In the genomic region with DNA sequence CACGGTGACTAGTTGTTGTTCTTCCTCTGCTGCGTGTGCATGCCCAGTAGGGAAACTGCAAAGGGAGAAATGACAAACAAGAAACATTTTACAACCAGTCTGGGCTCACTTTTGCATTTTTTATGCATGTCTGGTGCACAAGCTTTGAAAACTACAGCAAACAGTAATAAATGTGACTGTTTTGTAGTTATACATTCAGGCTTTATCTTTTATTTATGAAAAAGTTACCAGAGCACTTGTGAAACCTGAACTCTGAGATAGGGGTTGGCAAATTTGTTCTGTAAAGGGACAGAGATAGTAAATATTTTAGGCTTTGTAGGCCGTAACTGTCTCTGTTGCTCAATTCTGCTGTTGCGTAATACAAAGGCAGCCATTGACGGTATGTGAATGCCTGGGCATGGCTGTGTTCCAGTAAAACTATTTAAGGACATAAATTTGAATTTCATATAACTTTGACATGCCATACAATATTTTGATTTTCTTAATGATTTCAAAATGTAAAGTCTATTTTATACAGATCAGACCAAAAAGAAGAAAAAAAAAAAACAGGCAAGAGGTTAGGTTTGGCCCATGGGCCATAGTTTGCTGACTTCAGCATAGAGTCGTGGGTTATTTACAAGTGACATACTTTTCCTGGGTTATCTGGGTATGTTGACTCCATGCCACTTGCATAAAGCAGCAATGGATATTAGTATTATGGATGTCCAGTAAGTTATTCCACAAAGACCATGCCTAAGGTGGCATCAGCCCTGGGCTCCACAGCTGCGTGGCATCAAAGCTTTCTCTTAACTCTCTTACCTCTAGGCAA, we compare ENCODE assay signal across 1 cellular context.
A peak's percentile ranks its signal among the peaks of the same experiment; 100 is the strongest.
TF ChIP-seq lines count a peak whose summit lies in the region.

No MANE protein-coding gene starts in this region.

TF ChIP-seq in HepG2, 621 proteins besides CTCF, POLR2A, EP300 and RAD21 (continued from another document and continues in another):
- TF ChIP-seq, protein P1, sequence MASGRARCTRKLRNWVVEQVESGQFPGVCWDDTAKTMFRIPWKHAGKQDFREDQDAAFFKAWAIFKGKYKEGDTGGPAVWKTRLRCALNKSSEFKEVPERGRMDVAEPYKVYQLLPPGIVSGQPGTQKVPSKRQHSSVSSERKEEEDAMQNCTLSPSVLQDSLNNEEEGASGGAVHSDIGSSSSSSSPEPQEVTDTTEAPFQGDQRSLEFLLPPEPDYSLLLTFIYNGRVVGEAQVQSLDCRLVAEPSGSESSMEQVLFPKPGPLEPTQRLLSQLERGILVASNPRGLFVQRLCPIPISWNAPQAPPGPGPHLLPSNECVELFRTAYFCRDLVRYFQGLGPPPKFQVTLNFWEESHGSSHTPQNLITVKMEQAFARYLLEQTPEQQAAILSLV (CRISPR knock-in tag; IDR thresholded peaks at IDR 0.05; ENCODE audit: borderline replicate concordance), result no peak
- TF ChIP-seq ERF (CRISPR knock-in tag; IDR thresholded peaks at IDR 0.05), result peak; percentile 88
- TF ChIP-seq, protein P2, sequence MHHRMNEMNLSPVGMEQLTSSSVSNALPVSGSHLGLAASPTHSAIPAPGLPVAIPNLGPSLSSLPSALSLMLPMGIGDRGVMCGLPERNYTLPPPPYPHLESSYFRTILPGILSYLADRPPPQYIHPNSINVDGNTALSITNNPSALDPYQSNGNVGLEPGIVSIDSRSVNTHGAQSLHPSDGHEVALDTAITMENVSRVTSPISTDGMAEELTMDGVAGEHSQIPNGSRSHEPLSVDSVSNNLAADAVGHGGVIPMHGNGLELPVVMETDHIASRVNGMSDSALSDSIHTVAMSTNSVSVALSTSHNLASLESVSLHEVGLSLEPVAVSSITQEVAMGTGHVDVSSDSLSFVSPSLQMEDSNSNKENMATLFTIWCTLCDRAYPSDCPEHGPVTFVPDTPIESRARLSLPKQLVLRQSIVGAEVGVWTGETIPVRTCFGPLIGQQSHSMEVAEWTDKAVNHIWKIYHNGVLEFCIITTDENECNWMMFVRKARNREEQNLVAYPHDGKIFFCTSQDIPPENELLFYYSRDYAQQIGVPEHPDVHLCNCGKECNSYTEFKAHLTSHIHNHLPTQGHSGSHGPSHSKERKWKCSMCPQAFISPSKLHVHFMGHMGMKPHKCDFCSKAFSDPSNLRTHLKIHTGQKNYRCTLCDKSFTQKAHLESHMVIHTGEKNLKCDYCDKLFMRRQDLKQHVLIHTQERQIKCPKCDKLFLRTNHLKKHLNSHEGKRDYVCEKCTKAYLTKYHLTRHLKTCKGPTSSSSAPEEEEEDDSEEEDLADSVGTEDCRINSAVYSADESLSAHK (CRISPR knock-in tag; IDR thresholded peaks at IDR 0.05; ENCODE audit: borderline replicate concordance), result no peak
- TF ChIP-seq PCBP1 (IDR thresholded peaks at IDR 0.05; ENCODE audit: borderline replicate concordance, low read depth, low read length), result no peak
- TF ChIP-seq TBL1XR1 (IDR thresholded peaks at IDR 0.05; ENCODE audit: borderline replicate concordance, low read length, partially characterized antibody), result peak; percentile 71
- no peak for TF ChIP-seq HNRNPH1 (optimal IDR thresholded peaks at IDR 0.05; ENCODE audit: low read depth, low read length)
- TF ChIP-seq ZFP36L1 (CRISPR knock-in tag; IDR thresholded peaks at IDR 0.05), result 0 out of 2 replicates have a peak, but pooled peaks have one; percentile 61
- TF ChIP-seq TBX3 (IDR thresholded peaks at IDR 0.05; ENCODE audit: borderline replicate concordance), result no peak
- TF ChIP-seq, protein P3, sequence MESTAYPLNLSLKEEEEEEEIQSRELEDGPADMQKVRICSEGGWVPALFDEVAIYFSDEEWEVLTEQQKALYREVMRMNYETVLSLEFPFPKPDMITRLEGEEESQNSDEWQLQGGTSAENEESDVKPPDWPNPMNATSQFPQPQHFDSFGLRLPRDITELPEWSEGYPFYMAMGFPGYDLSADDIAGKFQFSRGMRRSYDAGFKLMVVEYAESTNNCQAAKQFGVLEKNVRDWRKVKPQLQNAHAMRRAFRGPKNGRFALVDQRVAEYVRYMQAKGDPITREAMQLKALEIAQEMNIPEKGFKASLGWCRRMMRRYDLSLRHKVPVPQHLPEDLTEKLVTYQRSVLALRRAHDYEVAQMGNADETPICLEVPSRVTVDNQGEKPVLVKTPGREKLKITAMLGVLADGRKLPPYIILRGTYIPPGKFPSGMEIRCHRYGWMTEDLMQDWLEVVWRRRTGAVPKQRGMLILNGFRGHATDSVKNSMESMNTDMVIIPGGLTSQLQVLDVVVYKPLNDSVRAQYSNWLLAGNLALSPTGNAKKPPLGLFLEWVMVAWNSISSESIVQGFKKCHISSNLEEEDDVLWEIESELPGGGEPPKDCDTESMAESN (CRISPR knock-in tag; conservative IDR thresholded peaks at IDR 0.05), result peak; percentile 88
- TF ChIP-seq MIER2 (CRISPR knock-in tag; IDR thresholded peaks at IDR 0.05), result peak; percentile 77; the same call in 1 of the 2 replicates
- peak; percentile 88; the same call in 1 of the 2 replicates for TF ChIP-seq RORA (CRISPR knock-in tag; IDR thresholded peaks at IDR 0.05)
- no peak; the same call in 1 of the 2 replicates for TF ChIP-seq ELF1 (CRISPR knock-in tag; IDR thresholded peaks at IDR 0.05)
- TF ChIP-seq ZNF580 (CRISPR knock-in tag; IDR thresholded peaks at IDR 0.05; ENCODE audit: borderline replicate concordance, low read depth), result peak; percentile 92
- TF ChIP-seq, protein P4, sequence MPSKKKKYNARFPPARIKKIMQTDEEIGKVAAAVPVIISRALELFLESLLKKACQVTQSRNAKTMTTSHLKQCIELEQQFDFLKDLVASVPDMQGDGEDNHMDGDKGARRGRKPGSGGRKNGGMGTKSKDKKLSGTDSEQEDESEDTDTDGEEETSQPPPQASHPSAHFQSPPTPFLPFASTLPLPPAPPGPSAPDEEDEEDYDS (CRISPR knock-in tag; IDR thresholded peaks at IDR 0.05), result peak; percentile 44; the same call in 1 of the 2 replicates
- TF ChIP-seq DNMT3B (CRISPR knock-in tag; conservative IDR thresholded peaks at IDR 0.05), result peak; percentile 63; the same call in 1 of the 2 replicates
- no peak for TF ChIP-seq CBX1 (IDR thresholded peaks at IDR 0.05; ENCODE audit: low read depth)
- no peak for TF ChIP-seq ZNF552 (CRISPR knock-in tag; IDR thresholded peaks at IDR 0.05; ENCODE audit: borderline replicate concordance)
- no peak for TF ChIP-seq TBP (CRISPR knock-in tag; IDR thresholded peaks at IDR 0.05)
- 0 out of 2 replicates have a peak, but pooled peaks have one; percentile 47 for TF ChIP-seq ZNF256 (CRISPR knock-in tag; conservative IDR thresholded peaks at IDR 0.05)
- TF ChIP-seq, protein P5, sequence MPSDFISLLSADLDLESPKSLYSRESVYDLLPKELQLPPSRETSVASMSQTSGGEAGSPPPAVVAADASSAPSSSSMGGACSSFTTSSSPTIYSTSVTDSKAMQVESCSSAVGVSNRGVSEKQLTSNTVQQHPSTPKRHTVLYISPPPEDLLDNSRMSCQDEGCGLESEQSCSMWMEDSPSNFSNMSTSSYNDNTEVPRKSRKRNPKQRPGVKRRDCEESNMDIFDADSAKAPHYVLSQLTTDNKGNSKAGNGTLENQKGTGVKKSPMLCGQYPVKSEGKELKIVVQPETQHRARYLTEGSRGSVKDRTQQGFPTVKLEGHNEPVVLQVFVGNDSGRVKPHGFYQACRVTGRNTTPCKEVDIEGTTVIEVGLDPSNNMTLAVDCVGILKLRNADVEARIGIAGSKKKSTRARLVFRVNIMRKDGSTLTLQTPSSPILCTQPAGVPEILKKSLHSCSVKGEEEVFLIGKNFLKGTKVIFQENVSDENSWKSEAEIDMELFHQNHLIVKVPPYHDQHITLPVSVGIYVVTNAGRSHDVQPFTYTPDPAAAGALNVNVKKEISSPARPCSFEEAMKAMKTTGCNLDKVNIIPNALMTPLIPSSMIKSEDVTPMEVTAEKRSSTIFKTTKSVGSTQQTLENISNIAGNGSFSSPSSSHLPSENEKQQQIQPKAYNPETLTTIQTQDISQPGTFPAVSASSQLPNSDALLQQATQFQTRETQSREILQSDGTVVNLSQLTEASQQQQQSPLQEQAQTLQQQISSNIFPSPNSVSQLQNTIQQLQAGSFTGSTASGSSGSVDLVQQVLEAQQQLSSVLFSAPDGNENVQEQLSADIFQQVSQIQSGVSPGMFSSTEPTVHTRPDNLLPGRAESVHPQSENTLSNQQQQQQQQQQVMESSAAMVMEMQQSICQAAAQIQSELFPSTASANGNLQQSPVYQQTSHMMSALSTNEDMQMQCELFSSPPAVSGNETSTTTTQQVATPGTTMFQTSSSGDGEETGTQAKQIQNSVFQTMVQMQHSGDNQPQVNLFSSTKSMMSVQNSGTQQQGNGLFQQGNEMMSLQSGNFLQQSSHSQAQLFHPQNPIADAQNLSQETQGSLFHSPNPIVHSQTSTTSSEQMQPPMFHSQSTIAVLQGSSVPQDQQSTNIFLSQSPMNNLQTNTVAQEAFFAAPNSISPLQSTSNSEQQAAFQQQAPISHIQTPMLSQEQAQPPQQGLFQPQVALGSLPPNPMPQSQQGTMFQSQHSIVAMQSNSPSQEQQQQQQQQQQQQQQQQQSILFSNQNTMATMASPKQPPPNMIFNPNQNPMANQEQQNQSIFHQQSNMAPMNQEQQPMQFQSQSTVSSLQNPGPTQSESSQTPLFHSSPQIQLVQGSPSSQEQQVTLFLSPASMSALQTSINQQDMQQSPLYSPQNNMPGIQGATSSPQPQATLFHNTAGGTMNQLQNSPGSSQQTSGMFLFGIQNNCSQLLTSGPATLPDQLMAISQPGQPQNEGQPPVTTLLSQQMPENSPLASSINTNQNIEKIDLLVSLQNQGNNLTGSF (CRISPR knock-in tag; IDR thresholded peaks at IDR 0.05), result no peak
- TF ChIP-seq ZBTB21 (CRISPR knock-in tag; IDR thresholded peaks at IDR 0.05), result 0 out of 2 replicates have a peak, but pooled peaks have one; percentile 41
- peak; percentile 70 for TF ChIP-seq GATAD1 (CRISPR knock-in tag; IDR thresholded peaks at IDR 0.05)
- TF ChIP-seq HMGA1 (CRISPR knock-in tag; conservative IDR thresholded peaks at IDR 0.05), result no peak
- no peak for TF ChIP-seq EZH2 (conservative IDR thresholded peaks at IDR 0.05; ENCODE audit: low read depth, low read length)
- peak; percentile 87 for TF ChIP-seq TBX2 (CRISPR knock-in tag; IDR thresholded peaks at IDR 0.05; ENCODE audit: borderline replicate concordance)
- TF ChIP-seq, protein P6, sequence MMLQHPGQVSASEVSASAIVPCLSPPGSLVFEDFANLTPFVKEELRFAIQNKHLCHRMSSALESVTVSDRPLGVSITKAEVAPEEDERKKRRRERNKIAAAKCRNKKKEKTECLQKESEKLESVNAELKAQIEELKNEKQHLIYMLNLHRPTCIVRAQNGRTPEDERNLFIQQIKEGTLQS (CRISPR knock-in tag; IDR thresholded peaks at IDR 0.05), result peak; percentile 74
- peak; percentile 46; the same call in 1 of the 2 replicates for TF ChIP-seq CHD4 (IDR thresholded peaks at IDR 0.05; ENCODE audit: borderline replicate concordance, low read length)
- no peak for TF ChIP-seq ZNF512 (CRISPR knock-in tag; IDR thresholded peaks at IDR 0.05)
- TF ChIP-seq, protein P7, sequence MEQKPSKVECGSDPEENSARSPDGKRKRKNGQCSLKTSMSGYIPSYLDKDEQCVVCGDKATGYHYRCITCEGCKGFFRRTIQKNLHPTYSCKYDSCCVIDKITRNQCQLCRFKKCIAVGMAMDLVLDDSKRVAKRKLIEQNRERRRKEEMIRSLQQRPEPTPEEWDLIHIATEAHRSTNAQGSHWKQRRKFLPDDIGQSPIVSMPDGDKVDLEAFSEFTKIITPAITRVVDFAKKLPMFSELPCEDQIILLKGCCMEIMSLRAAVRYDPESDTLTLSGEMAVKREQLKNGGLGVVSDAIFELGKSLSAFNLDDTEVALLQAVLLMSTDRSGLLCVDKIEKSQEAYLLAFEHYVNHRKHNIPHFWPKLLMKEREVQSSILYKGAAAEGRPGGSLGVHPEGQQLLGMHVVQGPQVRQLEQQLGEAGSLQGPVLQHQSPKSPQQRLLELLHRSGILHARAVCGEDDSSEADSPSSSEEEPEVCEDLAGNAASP (CRISPR knock-in tag; IDR thresholded peaks at IDR 0.05; ENCODE audit: borderline replicate concordance), result peak; percentile 96
- no peak for TF ChIP-seq NFYB (CRISPR knock-in tag; IDR thresholded peaks at IDR 0.05)
- TF ChIP-seq NCOA1 (CRISPR knock-in tag; IDR thresholded peaks at IDR 0.05), result no peak
- TF ChIP-seq RNF2 (conservative IDR thresholded peaks at IDR 0.05; ENCODE audit: low read depth), result no peak
- TF ChIP-seq ZNF234 (CRISPR knock-in tag; conservative IDR thresholded peaks at IDR 0.05), result no peak
- no peak for TF ChIP-seq ZNF382 (CRISPR knock-in tag; IDR thresholded peaks at IDR 0.05; ENCODE audit: borderline replicate concordance)
- TF ChIP-seq HHEX (CRISPR knock-in tag; IDR thresholded peaks at IDR 0.05), result 0 out of 2 replicates have a peak, but pooled peaks have one; percentile 40
- 0 out of 2 replicates have a peak, but pooled peaks have one; percentile 40 for TF ChIP-seq ZNF543 (CRISPR knock-in tag; IDR thresholded peaks at IDR 0.05)
- peak; percentile 73; the same call in 1 of the 2 replicates for TF ChIP-seq ZNF367 (CRISPR knock-in tag; IDR thresholded peaks at IDR 0.05; ENCODE audit: borderline replicate concordance)
- TF ChIP-seq ZNF644 (CRISPR knock-in tag; IDR thresholded peaks at IDR 0.05; ENCODE audit: low read depth), result peak; percentile 98
- no peak for TF ChIP-seq CC2D1A (CRISPR knock-in tag; IDR thresholded peaks at IDR 0.05)
- TF ChIP-seq ZNF513 (CRISPR knock-in tag; conservative IDR thresholded peaks at IDR 0.05), result no peak
- TF ChIP-seq ZNF33A (CRISPR knock-in tag; IDR thresholded peaks at IDR 0.05; ENCODE audit: borderline replicate concordance), result no peak
